Comparison of ENCODE assay signal across 9 cellular contexts in the genomic region with DNA sequence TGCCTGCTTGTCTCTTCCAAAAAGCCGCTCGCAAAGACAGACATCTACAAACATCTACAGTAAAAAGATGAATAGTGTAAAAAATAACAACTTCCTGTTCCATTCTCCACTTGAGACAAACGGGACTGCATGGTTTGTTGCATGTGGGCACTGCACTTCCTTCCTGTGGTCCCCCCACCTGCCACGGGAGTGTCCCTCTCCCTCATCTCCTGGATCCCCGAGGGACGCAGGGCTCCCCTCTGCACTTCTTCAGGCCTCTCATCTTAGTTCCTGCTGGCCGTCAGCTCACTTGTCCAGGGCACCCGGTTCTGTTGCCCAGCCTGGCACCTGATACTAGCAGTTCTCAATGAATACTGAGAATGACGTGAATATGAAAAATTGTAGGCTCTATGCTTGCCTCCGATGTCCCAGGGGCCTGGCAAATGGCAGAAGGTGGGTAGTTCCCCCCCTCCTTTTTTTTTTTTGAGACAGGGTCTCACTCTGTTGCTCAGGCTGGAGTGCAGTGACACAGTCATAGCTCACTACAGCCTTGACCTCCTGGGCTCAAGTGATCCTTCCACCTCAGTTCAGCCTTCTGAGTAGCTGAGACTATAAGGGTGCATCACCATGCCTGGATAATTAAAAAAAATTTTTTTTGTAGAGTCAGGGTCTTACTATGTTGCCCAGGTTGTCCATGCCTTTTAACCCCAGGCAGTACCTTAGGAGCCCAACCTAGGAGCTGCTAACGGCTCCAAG. TPM values are rescaled to one million over a fixed set of nuclear protein-coding genes. Genes with fewer than 3 reads are reported as not detected.
DNase-seq lines count a peak whose midpoint lies in the region; ATAC-seq, FAIRE-seq and TF ChIP-seq lines count a peak whose summit lies in the region.
"Had no signal": no experiment of that assay in that cellular context is flagged by ENCODE, and none has a peak within 500 bp of the region (broad histone marks: within the 10 kb centered on the region; RNA-seq: fewer than 3 reads in every experiment).

No MANE protein-coding gene starts in this region.

- H3K9ac ChIP-seq in keratinocyte (ENCODE audit: control insufficient read depth, extremely low read depth, insufficient read depth, low read length), result peak overlapping the region; percentile 38

- H2AFZ ChIP-seq in keratinocyte (ENCODE audit: control insufficient read depth, low read length), result peak overlapping the region; percentile 74

- H3K4me3 ChIP-seq in right atrium auricular region, result no peak overlapping the region
- H3K4me3 ChIP-seq in keratinocyte (ENCODE audit: control insufficient read depth in 2 of 3, extremely low read depth in 1 of 3, insufficient read depth in 2 of 3, low read depth in 1 of 3, low read length in 3 of 3), result no peak overlapping the region
- no peak overlapping the region for H3K4me3 ChIP-seq in urinary bladder (ENCODE audit: low read depth, low read length)
- H3K4me3 ChIP-seq in SJCRH30, result no peak overlapping the region

- no peaks in the 10 kb centered on the region for H3K36me3 Mint-ChIP-seq in activated CD4-positive, alpha-beta memory T cell treated with anti-CD3 and anti-CD28 coated beads, Interleukin-2, amount 10 ng/mL, durations not matched to agents 7 days and 5 days (ENCODE audit: low read depth)

- H3K9me3 Mint-ChIP-seq in activated CD4-positive, alpha-beta memory T cell treated with anti-CD3 and anti-CD28 coated beads, Interleukin-2, amount 10 ng/mL, durations not matched to agents 7 days and 5 days, result no peaks in the 10 kb centered on the region

- H3K9me3 ChIP-seq in right atrium auricular region (no peaks in the 10 kb centered on the region), keratinocyte (ENCODE audit: control insufficient read depth, low read depth, low read length) (no peaks in the 10 kb centered on the region), SJCRH30 (replicated peaks) (no peaks in the 10 kb centered on the region)

- H3K4me1 Mint-ChIP-seq in activated CD4-positive, alpha-beta memory T cell treated with anti-CD3 and anti-CD28 coated beads, Interleukin-2, amount 10 ng/mL, durations not matched to agents 7 days and 5 days, result peaks cover 35% of the 10 kb centered on the region

- H3K4me1 ChIP-seq in right atrium auricular region (peaks cover 0 to 44% of the 10 kb centered on the region in 2 donors), keratinocyte (ENCODE audit: control insufficient read depth, extremely low read depth, insufficient read depth, low read length) (peaks cover 25% of the 10 kb centered on the region), urinary bladder (ENCODE audit: insufficient read depth) (no peaks in the 10 kb centered on the region), SJCRH30 (peaks cover 38% of the 10 kb centered on the region)

- ATAC-seq in Right ventricle myocardium superior (ENCODE audit: poor library complexity) (no peak), HG02678 (IDR thresholded peaks at IDR 0.05; ENCODE audit: unreplicated experiment) (no peak)

- 60% methylated on average over 11 of the region's 11 CpGs for WGBS in urinary bladder

- no peak for FAIRE-seq in keratinocyte (lab: Jason Lieb, UNC)

- no peaks in the 10 kb centered on the region for H3K36me3 ChIP-seq in right atrium auricular region
- no peaks in the 10 kb centered on the region for H3K36me3 ChIP-seq in keratinocyte (ENCODE audit: control insufficient read depth in 2 of 2, extremely low read depth in 1 of 2, insufficient read depth in 2 of 2, low read length in 2 of 2)
- H3K36me3 ChIP-seq in urinary bladder (ENCODE audit: insufficient read depth), result no peaks in the 10 kb centered on the region
- H3K36me3 ChIP-seq in SJCRH30, result no peaks in the 10 kb centered on the region

- CTCF ChIA-PET in activated CD4-positive, alpha-beta memory T cell treated with anti-CD3 and anti-CD28 coated beads, Interleukin-2, amount 10 ng/mL, durations not matched to agents 7 days and 5 days (lab: Charles Lee), result interaction anchor here (0.6 to 1.7 kb wide), 4 partner anchors 18 to 64 kb away, joined by 3 to 4 read pairs (median 3); no protein-coding TSS in a partner anchor

- H3K27me3 ChIP-seq in right atrium auricular region (no peaks in the 10 kb centered on the region), keratinocyte (ENCODE audit: control insufficient read depth, extremely low read depth, insufficient read depth, low read length) (no peaks in the 10 kb centered on the region), SJCRH30 (no peaks in the 10 kb centered on the region; the same call in 1 of the 2 replicates)

- no peaks in the 10 kb centered on the region for H3K9me1 ChIP-seq in keratinocyte (ENCODE audit: control insufficient read depth, extremely low read depth, insufficient read depth, low read length)

- POLR2A ChIA-PET in activated CD4-positive, alpha-beta memory T cell treated with anti-CD3 and anti-CD28 coated beads, Interleukin-2, amount 10 ng/mL, durations not matched to agents 7 days and 5 days (lab: Charles Lee), result interaction anchor here (0.8 to 1.4 kb wide), 3 partner anchors 89 to 292 kb away, joined by 3 to 4 read pairs (median 3); partner anchors contain the start of gene EIF5

- TF ChIP-seq CTCF in right atrium auricular region (IDR thresholded peaks at IDR 0.05) (no peak), keratinocyte (optimal IDR thresholded peaks at IDR 0.05 in 1 of 3, IDR thresholded peaks at IDR 0.05 in 1 of 3, conservative IDR thresholded peaks at IDR 0.05 in 1 of 3; ENCODE audit: extremely low read depth in 1 of 3, insufficient read depth in 2 of 3, low read length in 3 of 3) (no peak)

- H3K4me3 Mint-ChIP-seq in activated CD4-positive, alpha-beta memory T cell treated with anti-CD3 and anti-CD28 coated beads, Interleukin-2, amount 10 ng/mL, durations not matched to agents 7 days and 5 days, result peak overlapping the region; percentile 54

- dilution Hi-C loops in keratinocyte (cut with MboI; ENCODE audit: extremely low pct_ligation_motif_present, low sequenced_read_pairs), result no loop called here

- H3K27me3 Mint-ChIP-seq in activated CD4-positive, alpha-beta memory T cell treated with anti-CD3 and anti-CD28 coated beads, Interleukin-2, amount 10 ng/mL, durations not matched to agents 7 days and 5 days, result peaks cover 4% of the 10 kb centered on the region

- intact Hi-C loops in Right ventricle myocardium superior (cut with DNase I), result no loop called here

- peak overlapping the region; percentile 75 for H3K27ac Mint-ChIP-seq in activated CD4-positive, alpha-beta memory T cell treated with anti-CD3 and anti-CD28 coated beads, Interleukin-2, amount 10 ng/mL, durations not matched to agents 7 days and 5 days

- H3K4me2 ChIP-seq in keratinocyte (ENCODE audit: control insufficient read depth, extremely low read depth, insufficient read depth, low read depth, low read length), result peak overlapping the region; percentile 57

- DNase-seq in right atrium auricular region (ENCODE audit: low spot score) (no peak), Right ventricle myocardium superior (no peak), keratinocyte (ENCODE audit: low read depth, low spot score) (no peak), SIG-M5 (lab: John Stamatoyannopoulos, UW) (no peak), SJCRH30 (no peak)
- peak; percentile 57 for DNase-seq in activated CD4-positive, alpha-beta memory T cell treated with anti-CD3 and anti-CD28 coated beads, Interleukin-2, amount 10 ng/mL, durations not matched to agents 7 days and 5 days
- DNase-seq: NCI-H1694 had no signal

- H3K27ac ChIP-seq in right atrium auricular region, result peak overlapping the region; percentile 52 to 73
- peak overlapping the region; percentile 55 for H3K27ac ChIP-seq in keratinocyte (ENCODE audit: control insufficient read depth, insufficient read depth, low read length)
- peak overlapping the region; percentile 53 for H3K27ac ChIP-seq in urinary bladder (ENCODE audit: low read depth)
- no peak overlapping the region for H3K27ac ChIP-seq in SJCRH30

- peaks cover 1% of the 10 kb centered on the region for H4K20me1 ChIP-seq in keratinocyte (ENCODE audit: control insufficient read depth, extremely low read depth, insufficient read depth, low read length)

- H3K79me2 ChIP-seq in keratinocyte (ENCODE audit: control insufficient read depth, insufficient read depth, low read length), result peaks cover 15% of the 10 kb centered on the region

RNA-seq across cellular contexts. Expression of gene KLC1, which starts 3.5 kb away (rescaled TPM):
- total RNA-seq in right atrium auricular region (100 to 1,000 TPM; 185 to 201 TPM), Right ventricle myocardium superior (152 TPM), urinary bladder (162 TPM)
- total RNA-seq in activated CD4-positive, alpha-beta memory T cell treated with anti-CD3 and anti-CD28 coated beads, Interleukin-2, amount 10 ng/mL, durations not matched to agents 7 days and 5 days, result 100 to 1,000 TPM; 152 to 160 TPM
- polyA plus RNA-seq in keratinocyte (113 to 130 TPM (median 116 TPM) in 3 replicates), urinary bladder (188 TPM)
- polyA plus RNA-seq in keratinocyte (2011; ENCODE audit: low read depth), result 78.8 TPM
- polyA plus RNA-seq in keratinocyte (2011; cell fraction: cytosol; rRNA removed), result 85.3 and 98.2 TPM in 2 replicates
- 375 and 378 TPM in 2 replicates for polyA plus RNA-seq in keratinocyte (2011; cell fraction: nucleus; rRNA removed)
- polyA plus RNA-seq in keratinocyte (2012; ENCODE audit: low replicate concordance), result 94.2 and 94.6 TPM in 2 replicates
- 56.7 to 136 TPM (median 80.6 TPM) in 3 replicates for polyA minus RNA-seq in keratinocyte
- polyA minus RNA-seq in keratinocyte (2011; cell fraction: cytosol; rRNA and poly(A)+ RNA removed), result 107 TPM
- polyA minus RNA-seq in keratinocyte (2011; cell fraction: nucleus; rRNA and poly(A)+ RNA removed), result 168 and 243 TPM in 2 replicates
- total RNA-seq in SJCRH30 (2014; rRNA removed; shearing (Covaris generic)), result 156 and 175 TPM in 2 replicates
